ENCODE assay signal across 1 cellular context in the genomic region with DNA sequence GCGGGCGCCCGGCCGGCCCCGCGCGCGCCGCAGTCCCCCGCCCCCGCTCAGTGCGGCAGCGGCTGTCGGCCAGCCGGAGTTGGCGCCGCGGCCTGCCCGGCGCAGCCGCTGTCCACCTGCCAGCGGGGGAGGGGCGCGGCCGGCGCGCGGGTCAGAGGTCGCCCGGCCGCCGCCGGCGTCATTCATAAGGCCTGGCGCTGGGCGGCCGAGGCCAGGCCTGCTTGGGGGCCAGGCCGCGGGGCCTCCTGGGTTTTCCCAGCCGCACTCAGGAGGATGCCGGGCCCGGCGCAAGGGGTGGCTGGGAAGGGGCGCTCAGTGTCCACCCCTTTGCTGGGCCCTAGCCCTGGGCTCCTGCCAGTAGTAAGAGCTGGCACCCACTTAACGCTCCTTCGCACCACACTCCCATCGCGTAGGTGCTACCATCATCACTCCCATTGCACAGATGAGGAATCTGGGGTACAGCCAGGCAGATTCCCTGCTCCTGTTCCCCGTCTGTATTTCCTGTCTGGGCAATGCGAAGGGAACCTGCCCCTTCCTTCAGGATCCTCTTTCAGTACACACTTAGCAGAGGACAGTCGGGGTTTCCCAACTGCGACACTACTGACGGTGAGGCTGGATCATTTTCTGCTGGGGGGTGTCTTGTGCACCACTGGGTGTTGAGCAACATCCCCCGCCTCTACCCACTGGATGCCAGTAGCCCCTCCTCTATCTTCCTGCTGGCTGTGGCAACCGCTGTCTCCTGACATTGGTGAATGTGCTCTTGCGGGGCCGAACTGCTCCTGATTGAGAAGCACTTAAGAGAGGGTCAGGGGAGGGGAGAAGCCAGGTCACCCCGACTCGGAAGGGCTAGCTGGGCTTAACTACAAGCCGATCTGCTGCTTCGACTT.
TF ChIP-seq lines count a peak whose summit lies in the region.

No MANE protein-coding gene starts in this region.

TF ChIP-seq in GM12878, 131 proteins besides CTCF, POLR2A, EP300 and RAD21 (continued from another document and continues in another):
- TF ChIP-seq, protein P1, sequence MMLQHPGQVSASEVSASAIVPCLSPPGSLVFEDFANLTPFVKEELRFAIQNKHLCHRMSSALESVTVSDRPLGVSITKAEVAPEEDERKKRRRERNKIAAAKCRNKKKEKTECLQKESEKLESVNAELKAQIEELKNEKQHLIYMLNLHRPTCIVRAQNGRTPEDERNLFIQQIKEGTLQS (IDR thresholded peaks at IDR 0.05; ENCODE audit: borderline replicate concordance, extremely low read depth, low read depth, low read length), result no peak
- no peak for TF ChIP-seq MYB (IDR thresholded peaks at IDR 0.05; ENCODE audit: borderline replicate concordance, low read depth, low read length)
- peak in 1 of 2 experiments; percentile 34; a peak in 1 of 4 replicates for TF ChIP-seq BHLHE40 (IDR thresholded peaks at IDR 0.05; ENCODE audit: borderline replicate concordance in 1 of 2, low read depth in 2 of 2, low read length in 1 of 2)
- TF ChIP-seq ZSCAN29 (IDR thresholded peaks at IDR 0.05), result no peak
- no peak for TF ChIP-seq NFYA (IDR thresholded peaks at IDR 0.05; ENCODE audit: borderline replicate concordance, low read depth, low read length)
- TF ChIP-seq SP1 (IDR thresholded peaks at IDR 0.05; ENCODE audit: low read depth, low read length), result no peak
- TF ChIP-seq TAF1 (IDR thresholded peaks at IDR 0.05; ENCODE audit: borderline replicate concordance, low read depth, low read length), result no peak
- no peak for TF ChIP-seq SPI1 (IDR thresholded peaks at IDR 0.05; ENCODE audit: borderline replicate concordance, insufficient read depth, low read depth, low read length)
- TF ChIP-seq NR2F1 (conservative IDR thresholded peaks at IDR 0.05), result peak; percentile 99
- TF ChIP-seq, protein P2, sequence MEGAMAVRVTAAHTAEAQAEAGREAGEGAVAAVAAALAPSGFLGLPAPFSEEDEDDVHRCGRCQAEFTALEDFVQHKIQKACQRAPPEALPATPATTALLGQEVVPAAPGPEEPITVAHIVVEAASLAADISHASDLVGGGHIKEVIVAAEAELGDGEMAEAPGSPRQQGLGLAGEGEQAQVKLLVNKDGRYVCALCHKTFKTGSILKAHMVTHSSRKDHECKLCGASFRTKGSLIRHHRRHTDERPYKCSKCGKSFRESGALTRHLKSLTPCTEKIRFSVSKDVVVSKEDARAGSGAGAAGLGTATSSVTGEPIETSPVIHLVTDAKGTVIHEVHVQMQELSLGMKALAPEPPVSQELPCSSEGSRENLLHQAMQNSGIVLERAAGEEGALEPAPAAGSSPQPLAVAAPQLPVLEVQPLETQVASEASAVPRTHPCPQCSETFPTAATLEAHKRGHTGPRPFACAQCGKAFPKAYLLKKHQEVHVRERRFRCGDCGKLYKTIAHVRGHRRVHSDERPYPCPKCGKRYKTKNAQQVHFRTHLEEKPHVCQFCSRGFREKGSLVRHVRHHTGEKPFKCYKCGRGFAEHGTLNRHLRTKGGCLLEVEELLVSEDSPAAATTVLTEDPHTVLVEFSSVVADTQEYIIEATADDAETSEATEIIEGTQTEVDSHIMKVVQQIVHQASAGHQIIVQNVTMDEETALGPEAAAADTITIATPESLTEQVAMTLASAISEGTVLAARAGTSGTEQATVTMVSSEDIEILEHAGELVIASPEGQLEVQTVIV (IDR thresholded peaks at IDR 0.05; ENCODE audit: borderline replicate concordance, partially characterized antibody), result no peak
- TF ChIP-seq WRNIP1 (IDR thresholded peaks at IDR 0.05; ENCODE audit: borderline replicate concordance, low read depth, low read length), result no peak
- TF ChIP-seq PAX5 (IDR thresholded peaks at IDR 0.05; ENCODE audit: borderline replicate concordance, low read depth, low read length), result no peak
- no peak for TF ChIP-seq ZZZ3 (IDR thresholded peaks at IDR 0.05; ENCODE audit: control insufficient read depth, insufficient read length, low read depth)
- TF ChIP-seq NFXL1 (IDR thresholded peaks at IDR 0.05; ENCODE audit: borderline replicate concordance), result no peak
- TF ChIP-seq, protein P3, sequence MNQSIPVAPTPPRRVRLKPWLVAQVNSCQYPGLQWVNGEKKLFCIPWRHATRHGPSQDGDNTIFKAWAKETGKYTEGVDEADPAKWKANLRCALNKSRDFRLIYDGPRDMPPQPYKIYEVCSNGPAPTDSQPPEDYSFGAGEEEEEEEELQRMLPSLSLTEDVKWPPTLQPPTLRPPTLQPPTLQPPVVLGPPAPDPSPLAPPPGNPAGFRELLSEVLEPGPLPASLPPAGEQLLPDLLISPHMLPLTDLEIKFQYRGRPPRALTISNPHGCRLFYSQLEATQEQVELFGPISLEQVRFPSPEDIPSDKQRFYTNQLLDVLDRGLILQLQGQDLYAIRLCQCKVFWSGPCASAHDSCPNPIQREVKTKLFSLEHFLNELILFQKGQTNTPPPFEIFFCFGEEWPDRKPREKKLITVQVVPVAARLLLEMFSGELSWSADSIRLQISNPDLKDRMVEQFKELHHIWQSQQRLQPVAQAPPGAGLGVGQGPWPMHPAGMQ (IDR thresholded peaks at IDR 0.05; ENCODE audit: borderline replicate concordance), result no peak
- TF ChIP-seq KDM1A (IDR thresholded peaks at IDR 0.05; ENCODE audit: borderline replicate concordance), result no peak
- TF ChIP-seq IKZF1 (conservative IDR thresholded peaks at IDR 0.05), result peak; percentile 61; the same call in 1 of the 2 replicates
- TF ChIP-seq, protein P4, sequence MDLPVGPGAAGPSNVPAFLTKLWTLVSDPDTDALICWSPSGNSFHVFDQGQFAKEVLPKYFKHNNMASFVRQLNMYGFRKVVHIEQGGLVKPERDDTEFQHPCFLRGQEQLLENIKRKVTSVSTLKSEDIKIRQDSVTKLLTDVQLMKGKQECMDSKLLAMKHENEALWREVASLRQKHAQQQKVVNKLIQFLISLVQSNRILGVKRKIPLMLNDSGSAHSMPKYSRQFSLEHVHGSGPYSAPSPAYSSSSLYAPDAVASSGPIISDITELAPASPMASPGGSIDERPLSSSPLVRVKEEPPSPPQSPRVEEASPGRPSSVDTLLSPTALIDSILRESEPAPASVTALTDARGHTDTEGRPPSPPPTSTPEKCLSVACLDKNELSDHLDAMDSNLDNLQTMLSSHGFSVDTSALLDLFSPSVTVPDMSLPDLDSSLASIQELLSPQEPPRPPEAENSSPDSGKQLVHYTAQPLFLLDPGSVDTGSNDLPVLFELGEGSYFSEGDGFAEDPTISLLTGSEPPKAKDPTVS (IDR thresholded peaks at IDR 0.05; ENCODE audit: low read depth, low read length), result no peak
- TF ChIP-seq JUNB (IDR thresholded peaks at IDR 0.05), result no peak
- TF ChIP-seq, protein P5, sequence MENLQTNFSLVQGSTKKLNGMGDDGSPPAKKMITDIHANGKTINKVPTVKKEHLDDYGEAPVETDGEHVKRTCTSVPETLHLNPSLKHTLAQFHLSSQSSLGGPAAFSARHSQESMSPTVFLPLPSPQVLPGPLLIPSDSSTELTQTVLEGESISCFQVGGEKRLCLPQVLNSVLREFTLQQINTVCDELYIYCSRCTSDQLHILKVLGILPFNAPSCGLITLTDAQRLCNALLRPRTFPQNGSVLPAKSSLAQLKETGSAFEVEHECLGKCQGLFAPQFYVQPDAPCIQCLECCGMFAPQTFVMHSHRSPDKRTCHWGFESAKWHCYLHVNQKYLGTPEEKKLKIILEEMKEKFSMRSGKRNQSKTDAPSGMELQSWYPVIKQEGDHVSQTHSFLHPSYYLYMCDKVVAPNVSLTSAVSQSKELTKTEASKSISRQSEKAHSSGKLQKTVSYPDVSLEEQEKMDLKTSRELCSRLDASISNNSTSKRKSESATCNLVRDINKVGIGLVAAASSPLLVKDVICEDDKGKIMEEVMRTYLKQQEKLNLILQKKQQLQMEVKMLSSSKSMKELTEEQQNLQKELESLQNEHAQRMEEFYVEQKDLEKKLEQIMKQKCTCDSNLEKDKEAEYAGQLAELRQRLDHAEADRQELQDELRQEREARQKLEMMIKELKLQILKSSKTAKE (IDR thresholded peaks at IDR 0.05; ENCODE audit: low read depth, poor library complexity, severe bottlenecking), result no peak
- no peak for TF ChIP-seq CHD4 (IDR thresholded peaks at IDR 0.05)
- peak; percentile 94 for TF ChIP-seq NR2C1 (IDR thresholded peaks at IDR 0.05)
- no peak for TF ChIP-seq CREM (IDR thresholded peaks at IDR 0.05; ENCODE audit: low read depth)
- TF ChIP-seq, protein P6, sequence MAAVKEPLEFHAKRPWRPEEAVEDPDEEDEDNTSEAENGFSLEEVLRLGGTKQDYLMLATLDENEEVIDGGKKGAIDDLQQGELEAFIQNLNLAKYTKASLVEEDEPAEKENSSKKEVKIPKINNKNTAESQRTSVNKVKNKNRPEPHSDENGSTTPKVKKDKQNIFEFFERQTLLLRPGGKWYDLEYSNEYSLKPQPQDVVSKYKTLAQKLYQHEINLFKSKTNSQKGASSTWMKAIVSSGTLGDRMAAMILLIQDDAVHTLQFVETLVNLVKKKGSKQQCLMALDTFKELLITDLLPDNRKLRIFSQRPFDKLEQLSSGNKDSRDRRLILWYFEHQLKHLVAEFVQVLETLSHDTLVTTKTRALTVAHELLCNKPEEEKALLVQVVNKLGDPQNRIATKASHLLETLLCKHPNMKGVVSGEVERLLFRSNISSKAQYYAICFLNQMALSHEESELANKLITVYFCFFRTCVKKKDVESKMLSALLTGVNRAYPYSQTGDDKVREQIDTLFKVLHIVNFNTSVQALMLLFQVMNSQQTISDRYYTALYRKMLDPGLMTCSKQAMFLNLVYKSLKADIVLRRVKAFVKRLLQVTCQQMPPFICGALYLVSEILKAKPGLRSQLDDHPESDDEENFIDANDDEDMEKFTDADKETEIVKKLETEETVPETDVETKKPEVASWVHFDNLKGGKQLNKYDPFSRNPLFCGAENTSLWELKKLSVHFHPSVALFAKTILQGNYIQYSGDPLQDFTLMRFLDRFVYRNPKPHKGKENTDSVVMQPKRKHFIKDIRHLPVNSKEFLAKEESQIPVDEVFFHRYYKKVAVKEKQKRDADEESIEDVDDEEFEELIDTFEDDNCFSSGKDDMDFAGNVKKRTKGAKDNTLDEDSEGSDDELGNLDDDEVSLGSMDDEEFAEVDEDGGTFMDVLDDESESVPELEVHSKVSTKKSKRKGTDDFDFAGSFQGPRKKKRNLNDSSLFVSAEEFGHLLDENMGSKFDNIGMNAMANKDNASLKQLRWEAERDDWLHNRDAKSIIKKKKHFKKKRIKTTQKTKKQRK (IDR thresholded peaks at IDR 0.05; ENCODE audit: low read depth, low read length), result no peak
- TF ChIP-seq, protein P7, sequence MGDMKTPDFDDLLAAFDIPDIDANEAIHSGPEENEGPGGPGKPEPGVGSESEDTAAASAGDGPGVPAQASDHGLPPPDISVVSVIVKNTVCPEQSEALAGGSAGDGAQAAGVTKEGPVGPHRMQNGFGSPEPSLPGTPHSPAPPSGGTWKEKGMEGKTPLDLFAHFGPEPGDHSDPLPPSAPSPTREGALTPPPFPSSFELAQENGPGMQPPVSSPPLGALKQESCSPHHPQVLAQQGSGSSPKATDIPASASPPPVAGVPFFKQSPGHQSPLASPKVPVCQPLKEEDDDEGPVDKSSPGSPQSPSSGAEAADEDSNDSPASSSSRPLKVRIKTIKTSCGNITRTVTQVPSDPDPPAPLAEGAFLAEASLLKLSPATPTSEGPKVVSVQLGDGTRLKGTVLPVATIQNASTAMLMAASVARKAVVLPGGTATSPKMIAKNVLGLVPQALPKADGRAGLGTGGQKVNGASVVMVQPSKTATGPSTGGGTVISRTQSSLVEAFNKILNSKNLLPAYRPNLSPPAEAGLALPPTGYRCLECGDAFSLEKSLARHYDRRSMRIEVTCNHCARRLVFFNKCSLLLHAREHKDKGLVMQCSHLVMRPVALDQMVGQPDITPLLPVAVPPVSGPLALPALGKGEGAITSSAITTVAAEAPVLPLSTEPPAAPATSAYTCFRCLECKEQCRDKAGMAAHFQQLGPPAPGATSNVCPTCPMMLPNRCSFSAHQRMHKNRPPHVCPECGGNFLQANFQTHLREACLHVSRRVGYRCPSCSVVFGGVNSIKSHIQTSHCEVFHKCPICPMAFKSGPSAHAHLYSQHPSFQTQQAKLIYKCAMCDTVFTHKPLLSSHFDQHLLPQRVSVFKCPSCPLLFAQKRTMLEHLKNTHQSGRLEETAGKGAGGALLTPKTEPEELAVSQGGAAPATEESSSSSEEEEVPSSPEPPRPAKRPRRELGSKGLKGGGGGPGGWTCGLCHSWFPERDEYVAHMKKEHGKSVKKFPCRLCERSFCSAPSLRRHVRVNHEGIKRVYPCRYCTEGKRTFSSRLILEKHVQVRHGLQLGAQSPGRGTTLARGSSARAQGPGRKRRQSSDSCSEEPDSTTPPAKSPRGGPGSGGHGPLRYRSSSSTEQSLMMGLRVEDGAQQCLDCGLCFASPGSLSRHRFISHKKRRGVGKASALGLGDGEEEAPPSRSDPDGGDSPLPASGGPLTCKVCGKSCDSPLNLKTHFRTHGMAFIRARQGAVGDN (IDR thresholded peaks at IDR 0.05), result peak; percentile 85
- TF ChIP-seq EED (IDR thresholded peaks at IDR 0.05; ENCODE audit: low read depth), result 0 out of 2 replicates have a peak, but pooled peaks have one; percentile 38
- TF ChIP-seq RAD51 (IDR thresholded peaks at IDR 0.05), result no peak
- TF ChIP-seq GATAD2B (conservative IDR thresholded peaks at IDR 0.05; ENCODE audit: low read depth), result peak; percentile 87
- no peak for TF ChIP-seq ESRRA (IDR thresholded peaks at IDR 0.05; ENCODE audit: low read length)
- TF ChIP-seq, protein P8, sequence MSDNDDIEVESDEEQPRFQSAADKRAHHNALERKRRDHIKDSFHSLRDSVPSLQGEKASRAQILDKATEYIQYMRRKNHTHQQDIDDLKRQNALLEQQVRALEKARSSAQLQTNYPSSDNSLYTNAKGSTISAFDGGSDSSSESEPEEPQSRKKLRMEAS (IDR thresholded peaks at IDR 0.05; ENCODE audit: low read depth, low read length), result peak; percentile 39; the same call in 1 of the 2 replicates
- no peak for TF ChIP-seq MEF2B (IDR thresholded peaks at IDR 0.05; ENCODE audit: partially characterized antibody, poor library complexity, severe bottlenecking)
- TF ChIP-seq, protein P9, sequence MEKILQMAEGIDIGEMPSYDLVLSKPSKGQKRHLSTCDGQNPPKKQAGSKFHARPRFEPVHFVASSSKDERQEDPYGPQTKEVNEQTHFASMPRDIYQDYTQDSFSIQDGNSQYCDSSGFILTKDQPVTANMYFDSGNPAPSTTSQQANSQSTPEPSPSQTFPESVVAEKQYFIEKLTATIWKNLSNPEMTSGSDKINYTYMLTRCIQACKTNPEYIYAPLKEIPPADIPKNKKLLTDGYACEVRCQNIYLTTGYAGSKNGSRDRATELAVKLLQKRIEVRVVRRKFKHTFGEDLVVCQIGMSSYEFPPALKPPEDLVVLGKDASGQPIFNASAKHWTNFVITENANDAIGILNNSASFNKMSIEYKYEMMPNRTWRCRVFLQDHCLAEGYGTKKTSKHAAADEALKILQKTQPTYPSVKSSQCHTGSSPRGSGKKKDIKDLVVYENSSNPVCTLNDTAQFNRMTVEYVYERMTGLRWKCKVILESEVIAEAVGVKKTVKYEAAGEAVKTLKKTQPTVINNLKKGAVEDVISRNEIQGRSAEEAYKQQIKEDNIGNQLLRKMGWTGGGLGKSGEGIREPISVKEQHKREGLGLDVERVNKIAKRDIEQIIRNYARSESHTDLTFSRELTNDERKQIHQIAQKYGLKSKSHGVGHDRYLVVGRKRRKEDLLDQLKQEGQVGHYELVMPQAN (conservative IDR thresholded peaks at IDR 0.05), result peak; percentile 65; the same call in 1 of the 2 replicates
